Comparison of ENCODE assay signal across 2 cellular contexts in the genomic region with DNA sequence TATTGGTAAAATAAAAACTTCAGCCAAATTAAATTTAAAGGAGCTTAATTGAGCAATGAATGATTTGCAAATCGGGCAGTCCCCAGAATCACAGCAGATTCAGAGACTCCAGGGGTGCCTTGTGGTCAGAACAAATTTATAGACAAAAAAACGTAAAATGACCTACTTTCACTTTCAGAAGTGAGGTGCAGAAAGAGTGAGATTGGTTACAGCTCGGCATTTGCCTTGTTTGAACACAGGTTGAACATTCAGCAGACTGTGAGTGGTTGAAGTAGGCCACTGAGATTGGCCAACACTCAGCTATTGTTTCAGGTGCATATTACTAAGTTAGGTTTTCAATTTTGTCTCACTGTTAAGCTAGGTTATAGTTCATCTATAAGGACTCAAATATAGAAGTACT.
TF ChIP-seq lines count a peak whose summit lies in the region.

No MANE protein-coding gene starts in this region.

TF ChIP-seq in SK-N-SH treated with all-trans-retinoic acid at 6 μM for 48 hours, 23 proteins besides CTCF, POLR2A, EP300 and RAD21 (continued from another document):
- TF ChIP-seq ESRRG (CRISPR knock-in tag; IDR thresholded peaks at IDR 0.05) (no peak), TCF4 (CRISPR knock-in tag; IDR thresholded peaks at IDR 0.05; ENCODE audit: borderline replicate concordance) (no peak), SNAI2 (CRISPR knock-in tag; IDR thresholded peaks at IDR 0.05) (no peak), ISL1 (CRISPR knock-in tag; IDR thresholded peaks at IDR 0.05) (no peak), ZNF8 (CRISPR knock-in tag; IDR thresholded peaks at IDR 0.05) (no peak), OSR1 (CRISPR knock-in tag; IDR thresholded peaks at IDR 0.05) (no peak), CSRNP3 (CRISPR knock-in tag; IDR thresholded peaks at IDR 0.05) (no peak), ARNTL (CRISPR knock-in tag; IDR thresholded peaks at IDR 0.05; ENCODE audit: borderline replicate concordance, low read depth) (no peak), ZFP3 (CRISPR knock-in tag; IDR thresholded peaks at IDR 0.05) (no peak), ZNF565 (CRISPR knock-in tag; conservative IDR thresholded peaks at IDR 0.05; ENCODE audit: low read depth) (no peak), GLIS3 (CRISPR knock-in tag; IDR thresholded peaks at IDR 0.05) (no peak), BACH2 (CRISPR knock-in tag; IDR thresholded peaks at IDR 0.05; ENCODE audit: borderline replicate concordance) (no peak), POU6F1 (CRISPR knock-in tag; IDR thresholded peaks at IDR 0.05; ENCODE audit: borderline replicate concordance, low read depth) (no peak), CREB5 (CRISPR knock-in tag; IDR thresholded peaks at IDR 0.05; ENCODE audit: low read depth) (no peak)
- TF ChIP-seq, protein P1, sequence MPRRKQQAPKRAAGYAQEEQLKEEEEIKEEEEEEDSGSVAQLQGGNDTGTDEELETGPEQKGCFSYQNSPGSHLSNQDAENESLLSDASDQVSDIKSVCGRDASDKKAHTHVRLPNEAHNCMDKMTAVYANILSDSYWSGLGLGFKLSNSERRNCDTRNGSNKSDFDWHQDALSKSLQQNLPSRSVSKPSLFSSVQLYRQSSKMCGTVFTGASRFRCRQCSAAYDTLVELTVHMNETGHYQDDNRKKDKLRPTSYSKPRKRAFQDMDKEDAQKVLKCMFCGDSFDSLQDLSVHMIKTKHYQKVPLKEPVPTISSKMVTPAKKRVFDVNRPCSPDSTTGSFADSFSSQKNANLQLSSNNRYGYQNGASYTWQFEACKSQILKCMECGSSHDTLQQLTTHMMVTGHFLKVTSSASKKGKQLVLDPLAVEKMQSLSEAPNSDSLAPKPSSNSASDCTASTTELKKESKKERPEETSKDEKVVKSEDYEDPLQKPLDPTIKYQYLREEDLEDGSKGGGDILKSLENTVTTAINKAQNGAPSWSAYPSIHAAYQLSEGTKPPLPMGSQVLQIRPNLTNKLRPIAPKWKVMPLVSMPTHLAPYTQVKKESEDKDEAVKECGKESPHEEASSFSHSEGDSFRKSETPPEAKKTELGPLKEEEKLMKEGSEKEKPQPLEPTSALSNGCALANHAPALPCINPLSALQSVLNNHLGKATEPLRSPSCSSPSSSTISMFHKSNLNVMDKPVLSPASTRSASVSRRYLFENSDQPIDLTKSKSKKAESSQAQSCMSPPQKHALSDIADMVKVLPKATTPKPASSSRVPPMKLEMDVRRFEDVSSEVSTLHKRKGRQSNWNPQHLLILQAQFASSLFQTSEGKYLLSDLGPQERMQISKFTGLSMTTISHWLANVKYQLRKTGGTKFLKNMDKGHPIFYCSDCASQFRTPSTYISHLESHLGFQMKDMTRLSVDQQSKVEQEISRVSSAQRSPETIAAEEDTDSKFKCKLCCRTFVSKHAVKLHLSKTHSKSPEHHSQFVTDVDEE (CRISPR knock-in tag; IDR thresholded peaks at IDR 0.05), result no peak

TF ChIP-seq in liver, 16 proteins besides CTCF, POLR2A, EP300 and RAD21 (continued from another document):
- TF ChIP-seq EGR1 (IDR thresholded peaks at IDR 0.05; ENCODE audit: low read depth in 2 of 2) (no peak), RXRA (IDR thresholded peaks at IDR 0.05) (peak; percentile 47 to 52), HNF4A (conservative IDR thresholded peaks at IDR 0.05) (peak; percentile 38 to 50), TAF1 (conservative IDR thresholded peaks at IDR 0.05) (peak; percentile 48)
TF ChIP-seq in liver: peak in this region for 6.
